Comparison of ENCODE assay signal across 29 cellular contexts in the genomic region with DNA sequence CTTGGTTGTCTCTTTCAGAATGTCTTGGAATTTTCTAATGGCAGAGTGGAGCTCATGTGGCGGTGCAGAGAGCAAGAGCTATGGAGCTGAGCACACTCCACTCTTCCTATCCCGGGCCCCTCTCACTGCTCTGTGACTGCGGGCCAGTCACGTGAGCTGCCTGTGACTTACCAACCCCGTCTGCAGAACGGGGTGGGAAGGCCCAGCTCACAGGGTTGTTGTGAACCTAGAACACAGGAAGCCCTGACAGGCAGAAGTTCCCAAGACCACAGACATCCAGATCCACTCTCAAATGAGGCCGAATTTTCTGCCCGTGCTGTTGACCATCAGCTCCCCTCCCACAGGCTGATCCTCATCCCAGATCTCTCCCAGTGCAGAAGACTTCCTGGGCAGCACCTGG. TPM values are rescaled to one million over a fixed set of nuclear protein-coding genes. Genes with fewer than 3 reads are reported as not detected.
DNase-seq lines count a peak whose midpoint lies in the region; ATAC-seq lines count a peak whose summit lies in the region.
"Had no signal": no experiment of that assay in that cellular context is flagged by ENCODE, and none has a peak within 500 bp of the region (broad histone marks: within the 10 kb centered on the region; RNA-seq: fewer than 3 reads in every experiment).

No MANE protein-coding gene starts in this region.

- in situ Hi-C loops in SK-MEL-5 (cut with HindIII; ENCODE audit: low pct_unique_long_range_greater_than_20kb, low sequenced_read_pairs) = no loop called here

- POLR2A ChIA-PET in CD8-positive, alpha-beta memory T cell (lab: Charles Lee) = no interaction called here

- H3K9me3 Mint-ChIP-seq in activated naive CD8-positive, alpha-beta T cell (ENCODE audit: low read depth) = no peaks in the 10 kb centered on the region
- no peaks in the 10 kb centered on the region for H3K9me3 Mint-ChIP-seq in activated naive CD8-positive, alpha-beta T cell treated with anti-CD3 and anti-CD28 coated beads for 36 hours
- H3K9me3 Mint-ChIP-seq in stimulated activated effector memory CD8-positive, alpha-beta T cell treated with anti-CD3 and anti-CD28 coated beads, Interleukin-12 subunit alpha, Interleukin-12 subunit beta, amount 100 ng/mL, for 72 hours = no peaks in the 10 kb centered on the region
- H3K9me3 Mint-ChIP-seq in CD8-positive, alpha-beta memory T cell = no peaks in the 10 kb centered on the region
- H3K9me3 Mint-ChIP-seq: activated T-cell treated with anti-CD3 and anti-CD28 coated beads, Interleukin-2, amount 50 U/mL, for 4 hours; endodermal cell; HFFc6; IgD-negative memory B cell; naive thymus-derived CD8-positive, alpha-beta T cell had no signal

- H3K4me3 ChIP-seq in CD8-positive, alpha-beta memory T cell (ENCODE audit: low read length) = no peak overlapping the region
- H3K4me3 ChIP-seq: GM23248, heart left ventricle, Peyer's patch, suprapubic skin had no signal

- peaks cover 6% of the 10 kb centered on the region for H3K4me1 Mint-ChIP-seq in activated naive CD8-positive, alpha-beta T cell (ENCODE audit: low read depth)
- H3K4me1 Mint-ChIP-seq in activated naive CD8-positive, alpha-beta T cell treated with anti-CD3 and anti-CD28 coated beads for 36 hours = peaks cover 5% of the 10 kb centered on the region
- H3K4me1 Mint-ChIP-seq in stimulated activated effector memory CD8-positive, alpha-beta T cell treated with anti-CD3 and anti-CD28 coated beads, Interleukin-12 subunit alpha, Interleukin-12 subunit beta, amount 100 ng/mL, for 72 hours = peaks cover 14% of the 10 kb centered on the region
- H3K4me1 Mint-ChIP-seq in CD8-positive, alpha-beta memory T cell = peaks cover 0 to 8% (median 4%) of the 10 kb centered on the region in 3 donors
- H3K4me1 Mint-ChIP-seq: endodermal cell had no signal

- no peaks in the 10 kb centered on the region for H3K27me3 Mint-ChIP-seq in activated naive CD8-positive, alpha-beta T cell
- no peaks in the 10 kb centered on the region for H3K27me3 Mint-ChIP-seq in activated naive CD8-positive, alpha-beta T cell treated with anti-CD3 and anti-CD28 coated beads for 36 hours
- no peaks in the 10 kb centered on the region for H3K27me3 Mint-ChIP-seq in CD8-positive, alpha-beta memory T cell
- H3K27me3 Mint-ChIP-seq: naive thymus-derived CD8-positive, alpha-beta T cell had no signal

- DNase-seq in activated naive CD8-positive, alpha-beta T cell treated with anti-CD3 and anti-CD28 coated beads for 36 hours = no peak
- DNase-seq in SK-MEL-5 (ENCODE audit: low read depth, low spot score) (peak; percentile 55), left lobe of liver (ENCODE audit: low spot score) (no peak), hippocampal formation (lab: John Stamatoyannopoulos, UW) (no peak)
- no peak for DNase-seq in stimulated activated effector memory CD8-positive, alpha-beta T cell treated with anti-CD3 and anti-CD28 coated beads, Interleukin-12 subunit alpha, Interleukin-12 subunit beta, amount 100 ng/mL, for 72 hours (ENCODE audit: low spot score in 2 of 2)
- DNase-seq in stimulated activated naive CD4-positive, alpha-beta T cell treated with Interleukin-2 at 50 U/mL for 16 hours (lab: John Stamatoyannopoulos, UW) = no peak
- no peak for DNase-seq in CD8-positive, alpha-beta memory T cell
- DNase-seq: activated CD4-positive, alpha-beta T cell treated with anti-CD3 and anti-CD28 coated beads, Interleukin-2, amount 50 U/mL, for 1 hour; activated gamma-delta T cell; activated T-cell treated with anti-CD3 and anti-CD28 coated beads, Interleukin-2, amount 50 U/mL, for 4 hours; central memory CD4-positive, alpha-beta T cell; DMS153; endodermal cell; GM23248; HFFc6; naive thymus-derived CD8-positive, alpha-beta T cell; NCI-H1092; NCI-H1694 treated with DMSO at 0.1 percent for 48 hours; NCI-H446 treated with DMSO at 0.1 percent for 48 hours; NCI-H774; occipital lobe; SIG-M5; stimulated activated naive CD4-positive, alpha-beta T cell; SW 1271 had no signal

- H3K27me3 ChIP-seq in CD8-positive, alpha-beta memory T cell (ENCODE audit: insufficient read depth, low read length, poor library complexity, severe bottlenecking) = no peaks in the 10 kb centered on the region
- H3K27me3 ChIP-seq: heart left ventricle, Peyer's patch, suprapubic skin had no signal

- no peaks in the 10 kb centered on the region for H3K36me3 ChIP-seq in CD8-positive, alpha-beta memory T cell (ENCODE audit: insufficient read depth, low read length)
- H3K36me3 ChIP-seq: heart left ventricle, Peyer's patch, suprapubic skin had no signal

- H3K4me3 Mint-ChIP-seq in activated naive CD8-positive, alpha-beta T cell = no peak overlapping the region
- no peak overlapping the region for H3K4me3 Mint-ChIP-seq in activated naive CD8-positive, alpha-beta T cell treated with anti-CD3 and anti-CD28 coated beads for 36 hours
- no peak overlapping the region for H3K4me3 Mint-ChIP-seq in stimulated activated effector memory CD8-positive, alpha-beta T cell treated with anti-CD3 and anti-CD28 coated beads, Interleukin-12 subunit alpha, Interleukin-12 subunit beta, amount 100 ng/mL, for 72 hours
- no peak overlapping the region for H3K4me3 Mint-ChIP-seq in CD8-positive, alpha-beta memory T cell
- H3K4me3 Mint-ChIP-seq: activated T-cell treated with anti-CD3 and anti-CD28 coated beads, Interleukin-2, amount 50 U/mL, for 4 hours; endodermal cell; HFFc6; naive thymus-derived CD8-positive, alpha-beta T cell had no signal

- H3K9me3 ChIP-seq in CD8-positive, alpha-beta memory T cell (ENCODE audit: low read length) = no peaks in the 10 kb centered on the region
- H3K9me3 ChIP-seq: heart left ventricle, Peyer's patch, suprapubic skin had no signal

- CTCF ChIA-PET in CD8-positive, alpha-beta memory T cell (lab: Charles Lee) = no interaction called here

- H3K36me3 Mint-ChIP-seq in activated naive CD8-positive, alpha-beta T cell = no peaks in the 10 kb centered on the region
- H3K36me3 Mint-ChIP-seq in activated naive CD8-positive, alpha-beta T cell treated with anti-CD3 and anti-CD28 coated beads for 36 hours = no peaks in the 10 kb centered on the region
- no peaks in the 10 kb centered on the region for H3K36me3 Mint-ChIP-seq in stimulated activated effector memory CD8-positive, alpha-beta T cell treated with anti-CD3 and anti-CD28 coated beads, Interleukin-12 subunit alpha, Interleukin-12 subunit beta, amount 100 ng/mL, for 72 hours
- H3K36me3 Mint-ChIP-seq in CD8-positive, alpha-beta memory T cell = peaks cover 3 to 17% (median 6%) of the 10 kb centered on the region in 3 donors

- no peak overlapping the region for H3K27ac ChIP-seq in CD8-positive, alpha-beta memory T cell (ENCODE audit: low read depth, low read length)
- H3K27ac ChIP-seq: GM23248, heart left ventricle, suprapubic skin had no signal

- no peaks in the 10 kb centered on the region for H3K4me1 ChIP-seq in CD8-positive, alpha-beta memory T cell (ENCODE audit: insufficient read depth, low read length)
- H3K4me1 ChIP-seq: Peyer's patch, suprapubic skin had no signal

- peak overlapping the region; percentile 30 for H3K27ac Mint-ChIP-seq in activated naive CD8-positive, alpha-beta T cell
- H3K27ac Mint-ChIP-seq in activated naive CD8-positive, alpha-beta T cell treated with anti-CD3 and anti-CD28 coated beads for 36 hours = no peak overlapping the region
- H3K27ac Mint-ChIP-seq in stimulated activated effector memory CD8-positive, alpha-beta T cell treated with anti-CD3 and anti-CD28 coated beads, Interleukin-12 subunit alpha, Interleukin-12 subunit beta, amount 100 ng/mL, for 72 hours = no peak overlapping the region
- peak overlapping the region in 2 of 8 donors; percentile 2 to 43 for H3K27ac Mint-ChIP-seq in CD8-positive, alpha-beta memory T cell
- H3K27ac Mint-ChIP-seq: endodermal cell, HFFc6 had no signal

- peak; percentile 49 for ATAC-seq in left lobe of liver
- ATAC-seq in stimulated activated effector memory CD8-positive, alpha-beta T cell treated with anti-CD3 and anti-CD28 coated beads, Interleukin-12 subunit alpha, Interleukin-12 subunit beta, amount 100 ng/mL, for 72 hours = peak; percentile 43
- ATAC-seq: activated T-cell treated with anti-CD3 and anti-CD28 coated beads, Interleukin-2, amount 50 U/mL, for 4 hours had no signal

RNA-seq across cellular contexts. Expression of gene PLXNA1, which starts 35.5 kb away (rescaled TPM):
- total RNA-seq in activated naive CD8-positive, alpha-beta T cell treated with anti-CD3 and anti-CD28 coated beads for 36 hours = 1 to 10 TPM; 6.6 to 7.5 TPM
- 39.9 and 43.8 TPM in 2 replicates for total RNA-seq in SK-MEL-5 (2014; rRNA removed; shearing (Covaris generic))
- 77.8 and 104 TPM in 2 replicates for polyA plus RNA-seq in SK-MEL-5 (2015; cell fraction: cytosol; rRNA removed)
- polyA plus RNA-seq in SK-MEL-5 (2015; cell fraction: nucleus; rRNA removed) = 195 and 196 TPM in 2 replicates
- total RNA-seq in left lobe of liver = 3.4 TPM
- total RNA-seq in CD8-positive, alpha-beta memory T cell = 10 to 100 TPM; 14.4 to 15.9 TPM
- 1.0 TPM for polyA plus RNA-seq in CD8-positive, alpha-beta memory T cell
